ENCODE assay signal across 16 cellular contexts in the genomic region with DNA sequence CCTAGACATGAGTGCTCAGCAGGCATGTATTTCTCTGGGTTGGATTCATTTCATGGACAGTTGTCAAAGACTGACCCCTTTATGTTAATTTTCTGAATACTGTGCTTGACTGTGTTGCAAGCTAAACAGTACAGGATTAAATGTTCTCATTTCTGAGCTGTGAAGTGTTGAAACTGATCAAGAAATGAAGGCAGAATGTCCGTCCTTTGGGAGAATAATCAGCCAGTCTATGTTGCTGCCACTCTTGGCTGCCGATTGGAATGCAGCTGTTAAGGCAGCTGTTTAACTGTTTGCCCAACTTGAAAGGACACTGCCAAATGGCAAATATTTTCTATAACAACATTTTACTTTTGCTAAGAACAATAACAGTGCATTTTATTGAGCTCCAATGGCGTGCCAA.
DNase-seq lines count a peak whose midpoint lies in the region; ATAC-seq, FAIRE-seq and TF ChIP-seq lines count a peak whose summit lies in the region.
"Had no signal": no experiment of that assay in that cellular context is flagged by ENCODE, and none has a peak within 500 bp of the region (broad histone marks: within the 10 kb centered on the region; RNA-seq: fewer than 3 reads in every experiment).

No MANE protein-coding gene starts in this region.

- intact Hi-C loops in Right ventricle myocardium inferior (cut with DNase I) (no loop called here), left ventricle myocardium inferior (cut with micrococcal nuclease) (no loop called here), left cardiac atrium (cut with DNase I) (no loop called here)

- DNase-seq in Right ventricle myocardium inferior (ENCODE audit: missing footprints), result no peak
- DNase-seq in left ventricle myocardium inferior, result no peak
- no peak for DNase-seq in left cardiac atrium
- DNase-seq in NCI-H1930 (lab: John Stamatoyannopoulos, UW), result no peak
- no peak for DNase-seq in GM19239 (ENCODE audit: insufficient read length, low spot score)
- DNase-seq in cerebellar cortex (ENCODE audit: low spot score), result no peak
- DNase-seq: activated CD4-positive, alpha-beta memory T cell treated with anti-CD3 and anti-CD28 coated beads for 36 hours; activated naive CD4-positive, alpha-beta T cell treated with anti-CD3 and anti-CD28 coated beads, Interleukin-2, amount 10 ng/mL, durations not matched to agents 7 days and 5 days; endodermal cell; Kasumi-1; kidney; stimulated activated naive CD8-positive, alpha-beta T cell treated with anti-CD3 and anti-CD28 coated beads, Interleukin-15, amount 100 ng/mL, for 72 hours had no signal

- H3K4me3 Mint-ChIP-seq in nephron, result peak overlapping the region in 1 of 3 experiments; percentile 18
- H3K4me3 Mint-ChIP-seq: activated CD4-positive, alpha-beta memory T cell treated with anti-CD3 and anti-CD28 coated beads for 36 hours; activated naive CD4-positive, alpha-beta T cell treated with anti-CD3 and anti-CD28 coated beads, Interleukin-2, amount 10 ng/mL, durations not matched to agents 7 days and 5 days; stimulated activated naive CD8-positive, alpha-beta T cell treated with anti-CD3 and anti-CD28 coated beads, Interleukin-15, amount 100 ng/mL, for 72 hours; type B pancreatic cell; WTC11 had no signal

- peaks cover 17% of the 10 kb centered on the region for H3K4me1 Mint-ChIP-seq in nephron
- H3K4me1 Mint-ChIP-seq: activated naive CD4-positive, alpha-beta T cell treated with anti-CD3 and anti-CD28 coated beads, Interleukin-2, amount 10 ng/mL, durations not matched to agents 7 days and 5 days; stimulated activated naive CD8-positive, alpha-beta T cell treated with anti-CD3 and anti-CD28 coated beads, Interleukin-15, amount 100 ng/mL, for 72 hours had no signal

- no peak overlapping the region for H3K27ac ChIP-seq in left ventricle myocardium inferior (replicated peaks)

- FAIRE-seq in GM19239 (lab: Jason Lieb, UNC), result no peak
- FAIRE-seq: kidney had no signal

- H3K36me3 ChIP-seq in left ventricle myocardium inferior, result no peaks in the 10 kb centered on the region

- no peaks in the 10 kb centered on the region for H3K36me3 Mint-ChIP-seq in nephron (ENCODE audit: low read depth)
- H3K36me3 Mint-ChIP-seq: activated CD4-positive, alpha-beta memory T cell treated with anti-CD3 and anti-CD28 coated beads for 36 hours; activated naive CD4-positive, alpha-beta T cell treated with anti-CD3 and anti-CD28 coated beads, Interleukin-2, amount 10 ng/mL, durations not matched to agents 7 days and 5 days; type B pancreatic cell; WTC11 had no signal

- H3K27ac Mint-ChIP-seq in nephron, result peak overlapping the region; percentile 58 to 80 (median 73)
- H3K27ac Mint-ChIP-seq: activated CD4-positive, alpha-beta memory T cell treated with anti-CD3 and anti-CD28 coated beads for 36 hours; activated naive CD4-positive, alpha-beta T cell treated with anti-CD3 and anti-CD28 coated beads, Interleukin-2, amount 10 ng/mL, durations not matched to agents 7 days and 5 days; stimulated activated naive CD8-positive, alpha-beta T cell treated with anti-CD3 and anti-CD28 coated beads, Interleukin-15, amount 100 ng/mL, for 72 hours had no signal

- ATAC-seq in Right ventricle myocardium inferior (peak; percentile 65), left cardiac atrium (peak; percentile 51 to 57), GM18867 (IDR thresholded peaks at IDR 0.05; ENCODE audit: unreplicated experiment) (no peak)
- ATAC-seq: stimulated activated naive CD8-positive, alpha-beta T cell treated with anti-CD3 and anti-CD28 coated beads, Interleukin-15, amount 100 ng/mL, for 72 hours had no signal

- H3K4me1 ChIP-seq in left ventricle myocardium inferior, result peaks cover 11% of the 10 kb centered on the region

- no peaks in the 10 kb centered on the region for H3K9me3 ChIP-seq in left ventricle myocardium inferior (replicated peaks)

- H3K9me3 Mint-ChIP-seq in nephron, result peaks cover 3% of the 10 kb centered on the region
- H3K9me3 Mint-ChIP-seq: activated CD4-positive, alpha-beta memory T cell treated with anti-CD3 and anti-CD28 coated beads for 36 hours; activated naive CD4-positive, alpha-beta T cell treated with anti-CD3 and anti-CD28 coated beads, Interleukin-2, amount 10 ng/mL, durations not matched to agents 7 days and 5 days; endodermal cell; stimulated activated naive CD8-positive, alpha-beta T cell treated with anti-CD3 and anti-CD28 coated beads, Interleukin-15, amount 100 ng/mL, for 72 hours; WTC11 had no signal

- TF ChIP-seq CTCF in left ventricle myocardium inferior (IDR thresholded peaks at IDR 0.05; ENCODE audit: borderline replicate concordance), result no peak
- no peak for TF ChIP-seq CTCF in nephron (IDR thresholded peaks at IDR 0.05; ENCODE audit: unreplicated experiment in 3 of 3)

- no peak overlapping the region for H3K4me3 ChIP-seq in left ventricle myocardium inferior

- peaks cover 20% of the 10 kb centered on the region for H3K27me3 ChIP-seq in left ventricle myocardium inferior (ENCODE audit: low read depth)

- peaks cover 13% of the 10 kb centered on the region for H3K27me3 Mint-ChIP-seq in nephron (ENCODE audit: low read depth)
